ENCODE assay signal across 8 cellular contexts in genomic region chr4:2793920-2794706, GRCh38. TPM values are rescaled to one million over a fixed set of nuclear protein-coding genes. Genes with fewer than 3 reads are reported as not detected.
DNase-seq lines count a peak whose midpoint lies in the region; ATAC-seq, FAIRE-seq and TF ChIP-seq lines count a peak whose summit lies in the region.

No MANE protein-coding gene starts in this region.

- no peak overlapping the region for H3K9ac ChIP-seq in H9 (ENCODE audit: extremely low read depth, insufficient read length, low read length)
- peak overlapping the region; percentile 76 to 79 for H3K9ac ChIP-seq in mucosa of rectum (ENCODE audit: low read depth in 1 of 2, low read length in 2 of 2)

- no peaks in the 10 kb centered on the region for H3K23me2 ChIP-seq in H9 (ENCODE audit: insufficient read length, low read depth, low read length, poor library complexity, severe bottlenecking)

- intact Hi-C loops in dorsolateral prefrontal cortex (cut with DNase I), result no loop called here

- H3K14ac ChIP-seq in H9 (ENCODE audit: insufficient read depth, low read length), result no peak overlapping the region

- H3K4me1 Mint-ChIP-seq in H9, result peaks cover 14 to 30% of the 10 kb centered on the region in 2 experiments

- H3K36me3 ChIP-seq in RWPE2 (ENCODE audit: low read depth) (no peaks in the 10 kb centered on the region), mucosa of rectum (ENCODE audit: control insufficient read depth in 2 of 2, insufficient read depth in 2 of 2, low read length in 2 of 2) (no peaks in the 10 kb centered on the region)

- H3K27ac Mint-ChIP-seq in H9, result no peak overlapping the region

- H2BK5ac ChIP-seq in H9 (ENCODE audit: insufficient read length, low read length), result no peak overlapping the region

- TF ChIP-seq CTCF in H9 (conservative IDR thresholded peaks at IDR 0.05), result no peak
- TF ChIP-seq CTCF in RWPE2 (IDR thresholded peaks at IDR 0.05; ENCODE audit: poor library complexity, severe bottlenecking), result no peak
- no peak for TF ChIP-seq CTCF in dorsolateral prefrontal cortex (IDR thresholded peaks at IDR 0.05 in 54 of 56, conservative IDR thresholded peaks at IDR 0.05 in 2 of 56; ENCODE audit: low read depth in 1 of 56, partially characterized antibody in 56 of 56)

- no peak overlapping the region for H2BK20ac ChIP-seq in H9 (ENCODE audit: low read depth, low read length, poor library complexity, severe bottlenecking)

- peak; percentile 27 for DNase-seq in H9
- DNase-seq in RWPE2 (ENCODE audit: low spot score), result peak; percentile 63
- peak in 2 of 10 donors; percentile 40 to 44 for DNase-seq in dorsolateral prefrontal cortex
- no peak for DNase-seq in frontal cortex (ENCODE audit: low spot score in 2 of 2)
- no peak for DNase-seq in hippocampal formation (lab: John Stamatoyannopoulos, UW)

- no peaks in the 10 kb centered on the region for H3K36me3 Mint-ChIP-seq in H9 (ENCODE audit: insufficient read depth in 1 of 3, low read depth in 3 of 3)

- no peak for FAIRE-seq in frontal cortex (lab: Jason Lieb, UNC)

- H2BK15ac ChIP-seq in H9 (ENCODE audit: low read depth, low read length), result no peak overlapping the region

- no peaks in the 10 kb centered on the region for H3K9me3 ChIP-seq in H9 (ENCODE audit: control insufficient read depth, low read depth, low read length)
- H3K9me3 ChIP-seq in RWPE2 (ENCODE audit: severe bottlenecking), result no peaks in the 10 kb centered on the region
- no peaks in the 10 kb centered on the region for H3K9me3 ChIP-seq in mucosa of rectum (ENCODE audit: control insufficient read depth in 2 of 2, low read length in 2 of 2)

- H4K5ac ChIP-seq in H9 (ENCODE audit: insufficient read length, low read depth, low read length), result no peak overlapping the region

- no peak overlapping the region for H3K4ac ChIP-seq in H9 (ENCODE audit: low read depth, low read length)

- H3K56ac ChIP-seq in H9 (ENCODE audit: insufficient read length, low read depth, low read length), result no peak overlapping the region

- no peaks in the 10 kb centered on the region for H3K4me1 ChIP-seq in H9 (ENCODE audit: insufficient read depth, low read length)
- peaks cover 50% of the 10 kb centered on the region for H3K4me1 ChIP-seq in RWPE2 (ENCODE audit: insufficient read depth, poor library complexity, severe bottlenecking)
- peaks cover 57 to 59% of the 10 kb centered on the region in 2 donors for H3K4me1 ChIP-seq in mucosa of rectum (ENCODE audit: control insufficient read depth in 2 of 2, insufficient read depth in 2 of 2, low read length in 2 of 2)

- peak overlapping the region; percentile 11 for H3K4me2 ChIP-seq in H9 (ENCODE audit: insufficient read depth, insufficient read length, low read length)

- no peaks in the 10 kb centered on the region for H3K9me3 Mint-ChIP-seq in H9

- H3K79me2 ChIP-seq in H9 (ENCODE audit: insufficient read depth, low read length), result no peaks in the 10 kb centered on the region

- H3K27me3 ChIP-seq in H9 (ENCODE audit: insufficient read depth, low read length) (no peaks in the 10 kb centered on the region), RWPE2 (ENCODE audit: insufficient read depth, poor library complexity, severe bottlenecking) (no peaks in the 10 kb centered on the region), dorsolateral prefrontal cortex (no peaks in the 10 kb centered on the region), mucosa of rectum (ENCODE audit: control insufficient read depth in 2 of 2, insufficient read depth in 2 of 2, low read length in 2 of 2) (no peaks in the 10 kb centered on the region)

- no CpG with 5 or more reads among the region's 14 CpGs for WGBS in H9 (ENCODE audit: extremely low coverage, insufficient read length, low lambda C conversion rate)

- ATAC-seq in RWPE2 (ENCODE audit: low read depth) (peak; percentile 7), GM21737 (IDR thresholded peaks at IDR 0.05; ENCODE audit: unreplicated experiment) (no peak), HG03469 (IDR thresholded peaks at IDR 0.05; ENCODE audit: unreplicated experiment) (no peak)

- peaks cover 24% of the 10 kb centered on the region for H3K27me3 Mint-ChIP-seq in H9 (ENCODE audit: low read depth)

- H3K4me3 ChIP-seq in RWPE2 (ENCODE audit: severe bottlenecking) (peak overlapping the region; percentile 57), dorsolateral prefrontal cortex (peak overlapping the region; percentile 45 to 76 (median 63)), mucosa of rectum (ENCODE audit: low read length in 2 of 2) (peak overlapping the region; percentile 58 to 75)

- peak overlapping the region; percentile 67 to 89 for H3K4me3 Mint-ChIP-seq in H9

- H3K18ac ChIP-seq in H9 (ENCODE audit: insufficient read length, low read depth, low read length), result no peak overlapping the region

- no peak overlapping the region for H2BK12ac ChIP-seq in H9 (ENCODE audit: insufficient read length, low read depth, low read length)

- no peaks in the 10 kb centered on the region for H3K79me1 ChIP-seq in H9 (ENCODE audit: insufficient read depth, low read depth, low read length, poor library complexity, severe bottlenecking)

- no peak overlapping the region for H2AK5ac ChIP-seq in H9 (ENCODE audit: insufficient read length, low read length)

- H4K8ac ChIP-seq in H9 (replicated peaks; ENCODE audit: insufficient read length, low read depth, low read length), result no peak overlapping the region

- H2AFZ ChIP-seq in H9 (ENCODE audit: low read length), result no peak overlapping the region

- no peak overlapping the region for H3K23ac ChIP-seq in H9 (ENCODE audit: insufficient read length, low read depth, low read length)

- H3K27ac ChIP-seq in H9 (ENCODE audit: insufficient read length, low read depth, low read length) (no peak overlapping the region), RWPE2 (ENCODE audit: poor library complexity, severe bottlenecking) (peak overlapping the region; percentile 86), dorsolateral prefrontal cortex (peak overlapping the region in 47 of 59 donors; percentile 6 to 86 (median 53)), mucosa of rectum (ENCODE audit: low read depth in 2 of 2, low read length in 2 of 2) (peak overlapping the region; percentile 79 to 90)

- H4K20me1 ChIP-seq in H9 (ENCODE audit: control insufficient read depth, insufficient read depth, insufficient read length), result peaks cover 3% of the 10 kb centered on the region

- no peak overlapping the region for H3T11ph ChIP-seq in H9 (ENCODE audit: low read length)

- no peak overlapping the region for H4K91ac ChIP-seq in H9 (ENCODE audit: insufficient read length, low read depth, low read length)

- H2BK120ac ChIP-seq in H9 (ENCODE audit: low read depth, low read length, poor library complexity, severe bottlenecking), result no peak overlapping the region

RNA-seq across cellular contexts. Expression of gene SH3BP2, which starts 1.2 kb away (rescaled TPM):
- total RNA-seq in H9 (2021) (34.1 and 37.6 TPM in 2 replicates), dorsolateral prefrontal cortex (10 to 100 TPM; 15.0 to 67.4 (median 33.4) TPM), frontal cortex (19.6 TPM)

RNA-seq across cellular contexts. Expression of gene TNIP2, which starts 38.0 kb away (rescaled TPM):
- total RNA-seq in H9 (2021), result 42.2 and 44.7 TPM in 2 replicates
- 10 to 100 TPM in 94 of 120 experiments, 1 to 10 TPM in 26; 4.8 to 32.4 (median 12.7) TPM for total RNA-seq in dorsolateral prefrontal cortex
- total RNA-seq in frontal cortex, result 6.1 TPM

RNA-seq across cellular contexts. Expression of gene ADD1, which starts 49.5 kb away (rescaled TPM):
- total RNA-seq in H9 (2021) (163 and 166 TPM in 2 replicates), dorsolateral prefrontal cortex (100 to 1,000 TPM; 448 to 781 (median 536) TPM), frontal cortex (178 TPM)

Comparison
In these comparisons a context has a peak if more than half of its experiments do, and no peak if none do; other contexts are left out.
1. DNase-seq: peak in H9 (single experiment) and RWPE2 (single experiment); none in frontal cortex (0 of 2) and hippocampal formation (0 of 2).
2. Peak in every context shown above with its lines, with median percentiles within 50 percentile points of each other: H3K4me3 ChIP-seq.